In genomic region chr2:237967463-237967871, GRCh38 we compare ENCODE assay signal across 8 cellular contexts. TPM values are rescaled to one million over a fixed set of nuclear protein-coding genes. Genes with fewer than 3 reads are reported as not detected.
DNase-seq lines count a peak whose midpoint lies in the region; ATAC-seq and TF ChIP-seq lines count a peak whose summit lies in the region.

No MANE protein-coding gene starts in this region.

- H2AK5ac ChIP-seq in H9 (ENCODE audit: insufficient read length, low read length), result no peak overlapping the region

- intact Hi-C loops in activated CD4-positive, alpha-beta memory T cell treated with anti-CD3 and anti-CD28 coated beads for 36 hours (cut with micrococcal nuclease), result loop anchor here (5.0 to 10.0 kb wide), 5 partner anchors 45 to 460 kb away; partner anchors contain the start of genes ASB1 and RAMP1

- H2BK120ac ChIP-seq in H9 (ENCODE audit: low read depth, low read length, poor library complexity, severe bottlenecking), result no peak overlapping the region

- H3K79me2 ChIP-seq in H9 (ENCODE audit: insufficient read depth, low read length) (peaks cover 38% of the 10 kb centered on the region; the same call in 1 of the 2 replicates), fibroblast of lung (ENCODE audit: control insufficient read depth, insufficient read depth, low read length) (peaks cover 44% of the 10 kb centered on the region)

- H3T11ph ChIP-seq in H9 (ENCODE audit: low read length), result no peak overlapping the region

- no peak overlapping the region for H4K8ac ChIP-seq in H9 (replicated peaks; ENCODE audit: insufficient read length, low read depth, low read length)

- H3K9me3 ChIP-seq in H9 (ENCODE audit: control insufficient read depth, low read depth, low read length), result peaks cover 3% of the 10 kb centered on the region
- H3K9me3 ChIP-seq in fibroblast of lung (ENCODE audit: control insufficient read depth, insufficient read depth, low read depth, low read length), result no peaks in the 10 kb centered on the region

- POLR2A ChIA-PET in activated CD4-positive, alpha-beta memory T cell treated with anti-CD3 and anti-CD28 coated beads for 36 hours (lab: Charles Lee), result no interaction called here

- no peak overlapping the region for H3K56ac ChIP-seq in H9 (ENCODE audit: insufficient read length, low read depth, low read length)

- no peak overlapping the region for H2BK15ac ChIP-seq in H9 (ENCODE audit: low read depth, low read length)

- H3K4ac ChIP-seq in H9 (ENCODE audit: low read depth, low read length), result no peak overlapping the region

- no peak overlapping the region for H4K5ac ChIP-seq in H9 (ENCODE audit: insufficient read length, low read depth, low read length)

- no peak for ATAC-seq in HG03520 (IDR thresholded peaks at IDR 0.05; ENCODE audit: unreplicated experiment)
- no peak for ATAC-seq in GM19395 (IDR thresholded peaks at IDR 0.05; ENCODE audit: unreplicated experiment)

- peak; percentile 51 for DNase-seq in AG08396 (ENCODE audit: low spot score)
- no peak for DNase-seq in H9
- peak; percentile 36 for DNase-seq in activated CD4-positive, alpha-beta memory T cell treated with anti-CD3 and anti-CD28 coated beads for 36 hours
- DNase-seq in fibroblast of lung (ENCODE audit: low read depth in 2 of 2), result peak in 1 of 2 donors; percentile 14
- DNase-seq in NOMO-1 (lab: John Stamatoyannopoulos, UW; ENCODE audit: unreplicated experiment in 2 of 2), result no peak

- H3K23ac ChIP-seq in H9 (ENCODE audit: insufficient read length, low read depth, low read length), result no peak overlapping the region

- no peak overlapping the region for H2BK5ac ChIP-seq in H9 (ENCODE audit: insufficient read length, low read length)

- no peak overlapping the region for H4K91ac ChIP-seq in H9 (ENCODE audit: insufficient read length, low read depth, low read length)

- no peak overlapping the region for H2BK12ac ChIP-seq in H9 (ENCODE audit: insufficient read length, low read depth, low read length)

- H3K4me1 ChIP-seq in H9 (ENCODE audit: insufficient read depth, low read length) (peaks cover 6% of the 10 kb centered on the region), fibroblast of lung (ENCODE audit: control insufficient read depth, extremely low read depth, insufficient read depth, low read length) (peaks cover 4% of the 10 kb centered on the region)

- H3K27me3 ChIP-seq in H9 (ENCODE audit: insufficient read depth, low read length) (no peaks in the 10 kb centered on the region), fibroblast of lung (ENCODE audit: control insufficient read depth, insufficient read depth, low read length) (no peaks in the 10 kb centered on the region)

- peak overlapping the region in 1 of 3 experiments; percentile 68; a peak in 2 of 7 replicates for H3K27ac Mint-ChIP-seq in H9
- peak overlapping the region; percentile 77 for H3K27ac Mint-ChIP-seq in activated CD4-positive, alpha-beta memory T cell treated with anti-CD3 and anti-CD28 coated beads for 36 hours
- peak overlapping the region in 1 of 3 experiments; percentile 26 for H3K27ac Mint-ChIP-seq in nephron

- H3K4me2 ChIP-seq in H9 (ENCODE audit: insufficient read depth, insufficient read length, low read length) (peak overlapping the region; percentile 82), fibroblast of lung (ENCODE audit: extremely low read depth, insufficient read depth, low read length) (peak overlapping the region; percentile 94)

- no peaks in the 10 kb centered on the region for H3K36me3 ChIP-seq in fibroblast of lung (ENCODE audit: control insufficient read depth, insufficient read depth, low read length)

- H2AFZ ChIP-seq in H9 (ENCODE audit: low read length) (no peak overlapping the region), fibroblast of lung (ENCODE audit: low read length) (peak overlapping the region; percentile 26)

- WGBS in H9 (ENCODE audit: extremely low coverage, insufficient read length, low lambda C conversion rate), result no CpG with 5 or more reads among the region's 30 CpGs

- H3K9ac ChIP-seq in H9 (ENCODE audit: extremely low read depth, insufficient read length, low read length), result peak overlapping the region; percentile 59
- H3K9ac ChIP-seq in fibroblast of lung (ENCODE audit: insufficient read depth, low read length), result peak overlapping the region; percentile 73

- H3K4me3 Mint-ChIP-seq in H9 (peak overlapping the region; percentile 85 to 92), nephron (peak overlapping the region; percentile 83 to 93 (median 85))
- H3K4me3 Mint-ChIP-seq in activated CD4-positive, alpha-beta memory T cell treated with anti-CD3 and anti-CD28 coated beads for 36 hours, result peak overlapping the region; percentile 86

- no peak overlapping the region for H3K27ac ChIP-seq in H9 (ENCODE audit: insufficient read length, low read depth, low read length)
- H3K27ac ChIP-seq in fibroblast of lung (ENCODE audit: insufficient read depth, low read length), result peak overlapping the region; percentile 55

- H4K20me1 ChIP-seq in H9 (ENCODE audit: control insufficient read depth, insufficient read depth, insufficient read length) (peaks cover 2% of the 10 kb centered on the region), fibroblast of lung (ENCODE audit: control insufficient read depth, extremely low read depth, insufficient read depth, low read length) (peaks cover 2% of the 10 kb centered on the region)

- no peak overlapping the region for H3K18ac ChIP-seq in H9 (ENCODE audit: insufficient read length, low read depth, low read length)

- peak overlapping the region; percentile 11; the same call in 1 of the 2 replicates for H3K14ac ChIP-seq in H9 (ENCODE audit: insufficient read depth, low read length)

- H3K27me3 Mint-ChIP-seq in H9 (ENCODE audit: low read depth) (no peaks in the 10 kb centered on the region; the same call in 1 of the 2 replicates), nephron (ENCODE audit: low read depth) (no peaks in the 10 kb centered on the region)
- no peaks in the 10 kb centered on the region for H3K27me3 Mint-ChIP-seq in activated CD4-positive, alpha-beta memory T cell treated with anti-CD3 and anti-CD28 coated beads for 36 hours

- peak overlapping the region; percentile 78 to 81 (median 80) for H3K4me3 ChIP-seq in fibroblast of lung (replicated peaks in 1 of 4; ENCODE audit: control extremely low read depth in 1 of 4, insufficient read depth in 1 of 4, low read depth in 3 of 4, low read length in 4 of 4)

- no peak overlapping the region for H2BK20ac ChIP-seq in H9 (ENCODE audit: low read depth, low read length, poor library complexity, severe bottlenecking)

- peaks cover 4 to 12% (median 9%) of the 10 kb centered on the region in 3 experiments; a peak in 6 of 7 replicates for H3K36me3 Mint-ChIP-seq in H9 (ENCODE audit: insufficient read depth in 1 of 3, low read depth in 3 of 3)
- H3K36me3 Mint-ChIP-seq in activated CD4-positive, alpha-beta memory T cell treated with anti-CD3 and anti-CD28 coated beads for 36 hours, result peaks cover 2% of the 10 kb centered on the region
- no peaks in the 10 kb centered on the region for H3K36me3 Mint-ChIP-seq in nephron (ENCODE audit: low read depth)

- H3K79me1 ChIP-seq in H9 (ENCODE audit: insufficient read depth, low read depth, low read length, poor library complexity, severe bottlenecking), result peaks cover 15% of the 10 kb centered on the region

- H3K4me1 Mint-ChIP-seq in H9 (peaks cover 30% of the 10 kb centered on the region in 2 experiments), nephron (peaks cover 30% of the 10 kb centered on the region)
- peaks cover 40% of the 10 kb centered on the region for H3K4me1 Mint-ChIP-seq in activated CD4-positive, alpha-beta memory T cell treated with anti-CD3 and anti-CD28 coated beads for 36 hours (ENCODE audit: low read depth)

- CTCF ChIA-PET in activated CD4-positive, alpha-beta memory T cell treated with anti-CD3 and anti-CD28 coated beads for 36 hours (lab: Charles Lee), result interaction anchor here (1.2 to 2.8 kb wide), 2 partner anchors 30 to 32 kb away, joined by 4 to 9 read pairs; no protein-coding TSS in a partner anchor

- TF ChIP-seq CTCF in H9 (conservative IDR thresholded peaks at IDR 0.05) (no peak), fibroblast of lung (conservative IDR thresholded peaks at IDR 0.05 in 1 of 2, IDR thresholded peaks at IDR 0.05 in 1 of 2; ENCODE audit: low read depth in 1 of 2, low read length in 2 of 2) (no peak), nephron (IDR thresholded peaks at IDR 0.05; ENCODE audit: unreplicated experiment in 3 of 3) (no peak)

- H3K9me3 Mint-ChIP-seq in H9 (peaks cover 7 to 10% of the 10 kb centered on the region in 2 experiments), nephron (peaks cover 2% of the 10 kb centered on the region)
- peaks cover 11% of the 10 kb centered on the region for H3K9me3 Mint-ChIP-seq in activated CD4-positive, alpha-beta memory T cell treated with anti-CD3 and anti-CD28 coated beads for 36 hours

- peaks cover 10% of the 10 kb centered on the region for H3K23me2 ChIP-seq in H9 (ENCODE audit: insufficient read length, low read depth, low read length, poor library complexity, severe bottlenecking)

RNA-seq across cellular contexts. Expression of gene UBE2F, which starts 0.7 kb away (rescaled TPM):
- total RNA-seq in H9 (2021) (62.1 and 65.6 TPM in 2 replicates), fibroblast of lung (37.8 and 53.7 TPM in 2 replicates)
- 10 to 100 TPM; 50.7 to 52.9 TPM for total RNA-seq in activated CD4-positive, alpha-beta memory T cell treated with anti-CD3 and anti-CD28 coated beads for 36 hours
- 95.5 and 113 TPM in 2 replicates for polyA plus RNA-seq in fibroblast of lung
- 67.8 and 74.8 TPM in 2 replicates for polyA plus RNA-seq in fibroblast of lung (2012)
- 13.3 and 18.7 TPM in 2 replicates for polyA minus RNA-seq in fibroblast of lung (ENCODE audit: low replicate concordance)

Comparison
In these comparisons a context has a peak if more than half of its experiments do, and no peak if none do; other contexts are left out.
1. DNase-seq: peak in AG08396 (single experiment) and activated CD4-positive, alpha-beta memory T cell treated with anti-CD3 and anti-CD28 coated beads for 36 hours (single experiment); none in H9 (single experiment) and NOMO-1 (0 of 2).
2. Peak in every context shown above with its lines, with median percentiles within 50 percentile points of each other: H3K4me3 Mint-ChIP-seq.